ENCODE assay signal across 10 cellular contexts in the genomic region with DNA sequence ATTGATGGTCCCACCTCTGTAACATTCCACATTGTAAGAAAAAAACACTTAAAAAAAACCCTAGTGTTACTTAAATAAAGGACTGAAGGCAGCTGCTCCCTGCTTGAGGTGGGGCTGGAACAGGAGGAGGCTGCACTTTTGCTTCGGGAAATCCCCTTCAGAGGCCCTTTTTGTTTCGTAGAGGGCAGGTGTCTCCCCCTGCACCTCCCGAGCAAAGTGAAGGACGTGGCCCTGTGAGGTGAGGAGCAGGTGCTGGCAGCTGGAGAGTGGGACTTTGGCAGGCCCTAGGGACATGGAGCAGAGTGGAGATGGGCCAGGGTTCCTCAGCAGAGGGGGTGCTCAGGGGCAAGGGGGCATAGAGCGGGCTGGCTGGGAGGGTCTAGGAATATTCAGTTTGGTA. TPM values are rescaled to one million over a fixed set of nuclear protein-coding genes. Genes with fewer than 3 reads are reported as not detected.
DNase-seq lines count a peak whose midpoint lies in the region; ATAC-seq and TF ChIP-seq lines count a peak whose summit lies in the region.
"Had no signal": no experiment of that assay in that cellular context is flagged by ENCODE, and none has a peak within 500 bp of the region (broad histone marks: within the 10 kb centered on the region; RNA-seq: fewer than 3 reads in every experiment).

No MANE protein-coding gene starts in this region.

- peak; percentile 27 to 75 for ATAC-seq in activated CD4-positive, CD25-positive, alpha-beta regulatory T cell treated with anti-CD3 and anti-CD28 coated beads, Interleukin-2, amount 50 U/mL, for 24 hours
- ATAC-seq in HG02759 (IDR thresholded peaks at IDR 0.05; ENCODE audit: unreplicated experiment) = peak; percentile 64
- no peak for ATAC-seq in natural killer cell
- no peak for ATAC-seq in heart right ventricle

- H3K27ac Mint-ChIP-seq in natural killer cell (peak overlapping the region in 1 of 2 donors; percentile 30), progenitor cell of endocrine pancreas (no peak overlapping the region)
- H3K27ac Mint-ChIP-seq: brain had no signal

- peaks cover 0 to 26% (median 5%) of the 10 kb centered on the region in 7 donors for H3K27me3 ChIP-seq in heart right ventricle

- H3K4me3 ChIP-seq in heart right ventricle = no peak overlapping the region

- DNase-seq in activated CD4-positive, CD25-positive, alpha-beta regulatory T cell treated with anti-CD3 and anti-CD28 coated beads, Interleukin-2, amount 50 U/mL, for 72 hours = no peak
- DNase-seq in NCI-H345 (lab: John Stamatoyannopoulos, UW) (peak; percentile 51), natural killer cell (no peak), progenitor cell of endocrine pancreas (ENCODE audit: low spot score, unreplicated experiment) (no peak), heart right ventricle (no peak)
- DNase-seq in stimulated activated CD8-positive, alpha-beta memory T cell treated with anti-CD3 and anti-CD28 coated beads, Interleukin-4, amount 100 ng/mL, for 48 hours = peak; percentile 31
- DNase-seq: NCI-H1930 had no signal

- H3K4me3 Mint-ChIP-seq in natural killer cell (no peak overlapping the region), progenitor cell of endocrine pancreas (ENCODE audit: low read depth) (no peak overlapping the region)
- H3K4me3 Mint-ChIP-seq: brain had no signal

- no peaks in the 10 kb centered on the region for H3K27me3 Mint-ChIP-seq in natural killer cell (ENCODE audit: low read depth in 2 of 2)
- peaks cover 41% of the 10 kb centered on the region for H3K27me3 Mint-ChIP-seq in progenitor cell of endocrine pancreas

- TF ChIP-seq CTCF in natural killer cell (IDR thresholded peaks at IDR 0.05) (no peak), progenitor cell of endocrine pancreas (IDR thresholded peaks at IDR 0.05; ENCODE audit: unreplicated experiment) (no peak), heart right ventricle (IDR thresholded peaks at IDR 0.05) (no peak)

- H3K4me1 Mint-ChIP-seq in natural killer cell (peaks cover 0 to 5% of the 10 kb centered on the region in 2 donors), progenitor cell of endocrine pancreas (ENCODE audit: low read depth) (no peaks in the 10 kb centered on the region)
- H3K4me1 Mint-ChIP-seq: brain had no signal

- intact Hi-C loops in natural killer cell (cut with micrococcal nuclease) (no loop called here), heart right ventricle (cut with DNase I) (no loop called here)

- H3K27ac ChIP-seq in heart right ventricle = no peak overlapping the region

- peaks cover 0 to 4% (median 0%) of the 10 kb centered on the region in 11 donors for H3K9me3 ChIP-seq in heart right ventricle

- no peaks in the 10 kb centered on the region for H3K9me3 Mint-ChIP-seq in natural killer cell
- H3K9me3 Mint-ChIP-seq in progenitor cell of endocrine pancreas (ENCODE audit: low read depth) = no peaks in the 10 kb centered on the region

- H3K36me3 Mint-ChIP-seq in natural killer cell (no peaks in the 10 kb centered on the region), progenitor cell of endocrine pancreas (ENCODE audit: insufficient read depth) (no peaks in the 10 kb centered on the region)
- H3K36me3 Mint-ChIP-seq: brain had no signal

- H3K36me3 ChIP-seq in heart right ventricle = no peaks in the 10 kb centered on the region

- WGBS in heart right ventricle, 2 donors = 53 to 56% methylated on average over 5 of the region's 5 CpGs

- no peaks in the 10 kb centered on the region for H3K4me1 ChIP-seq in heart right ventricle

RNA-seq across cellular contexts. Expression of a gene that starts 33.4 kb away (rescaled TPM):
- total RNA-seq in natural killer cell (not detected), progenitor cell of endocrine pancreas (0.74 and 0.98 TPM in 2 replicates), heart right ventricle (under 1 TPM in 1 of 10 donors, not detected in 9; 0.16 TPM)
- polyA plus RNA-seq in heart right ventricle = under 1 TPM in 1 of 2 donors, not detected in 1; 0.06 TPM

Comparison
In these comparisons a context has a peak if more than half of its experiments do, and no peak if none do; other contexts are left out.
1. ATAC-seq: peak in activated CD4-positive, CD25-positive, alpha-beta regulatory T cell treated with anti-CD3 and anti-CD28 coated beads, Interleukin-2, amount 50 U/mL, for 24 hours (2 of 2) and HG02759 (single experiment); none in natural killer cell (0 of 3) and heart right ventricle (0 of 8).
2. DNase-seq: peak in NCI-H345 (single experiment) and stimulated activated CD8-positive, alpha-beta memory T cell treated with anti-CD3 and anti-CD28 coated beads, Interleukin-4, amount 100 ng/mL, for 48 hours (single experiment); none in activated CD4-positive, CD25-positive, alpha-beta regulatory T cell treated with anti-CD3 and anti-CD28 coated beads, Interleukin-2, amount 50 U/mL, for 72 hours (single experiment), natural killer cell (single experiment), progenitor cell of endocrine pancreas (single experiment) and heart right ventricle (0 of 2).